22 cellular contexts compared by ENCODE assay signal in genomic region chr7:149724661-149725425, GRCh38. TPM values are rescaled to one million over a fixed set of nuclear protein-coding genes. Genes with fewer than 3 reads are reported as not detected.
DNase-seq lines count a peak whose midpoint lies in the region; ATAC-seq and TF ChIP-seq lines count a peak whose summit lies in the region.
"Had no signal": no experiment of that assay in that cellular context is flagged by ENCODE, and none has a peak within 500 bp of the region (broad histone marks: within the 10 kb centered on the region; RNA-seq: fewer than 3 reads in every experiment).

No MANE protein-coding gene starts in this region.

- TF ChIP-seq CTCF in coronary artery (IDR thresholded peaks at IDR 0.05) = no peak
- TF ChIP-seq CTCF in osteocyte (IDR thresholded peaks at IDR 0.05) = no peak

- peak overlapping the region in 1 of 2 donors; percentile 47 for H3K27ac ChIP-seq in coronary artery
- H3K27ac ChIP-seq: 22Rv1 had no signal

- H3K36me3 Mint-ChIP-seq in osteocyte (ENCODE audit: unreplicated experiment) = peaks cover 34% of the 10 kb centered on the region
- H3K36me3 Mint-ChIP-seq in stimulated activated memory B cell treated with anti-CD40 and anti-IgM and Interleukin-4, amounts not matched to agents 10 μg/mL and 1 μg/mL and 100 μg/mL, for 72 hours = peaks cover 57% of the 10 kb centered on the region

- no peaks in the 10 kb centered on the region for H3K9me3 Mint-ChIP-seq in osteocyte (ENCODE audit: unreplicated experiment)
- no peaks in the 10 kb centered on the region for H3K9me3 Mint-ChIP-seq in stimulated activated memory B cell treated with anti-CD40 and anti-IgM and Interleukin-4, amounts not matched to agents 10 μg/mL and 1 μg/mL and 100 μg/mL, for 72 hours

- no peak for ATAC-seq in stimulated activated memory B cell treated with anti-CD40 and anti-IgM and Interleukin-4, amounts not matched to agents 10 μg/mL and 1 μg/mL and 100 μg/mL, for 72 hours
- ATAC-seq: HepG2 had no signal

- H3K27ac Mint-ChIP-seq in osteocyte (ENCODE audit: unreplicated experiment) = no peak overlapping the region
- H3K27ac Mint-ChIP-seq in stimulated activated memory B cell treated with anti-CD40 and anti-IgM and Interleukin-4, amounts not matched to agents 10 μg/mL and 1 μg/mL and 100 μg/mL, for 72 hours = peak overlapping the region; percentile 46

- no peak overlapping the region for H3K4me3 Mint-ChIP-seq in osteocyte (ENCODE audit: unreplicated experiment)
- H3K4me3 Mint-ChIP-seq in stimulated activated memory B cell treated with anti-CD40 and anti-IgM and Interleukin-4, amounts not matched to agents 10 μg/mL and 1 μg/mL and 100 μg/mL, for 72 hours = no peak overlapping the region
- H3K4me3 Mint-ChIP-seq: CD4-positive, CD25-positive, alpha-beta regulatory T cell had no signal

- peak; percentile 46 for DNase-seq in activated effector memory CD4-positive, alpha-beta T cell treated with anti-CD3 and anti-CD28 coated beads, Interleukin-2, amount 50 U/mL, for 16 hours
- DNase-seq in activated effector memory CD4-positive, alpha-beta T cell treated with Interleukin-2 at 50 U/mL for 16 hours = no peak
- DNase-seq in coronary artery (ENCODE audit: low spot score) (peak; percentile 49), osteocyte (ENCODE audit: extremely low spot score, unreplicated experiment) (peak; percentile 84), SIG-M5 (lab: John Stamatoyannopoulos, UW) (no peak)
- no peak for DNase-seq in stimulated activated CD4-positive, alpha-beta T cell treated with anti-CD3 and anti-CD28 coated beads, Interleukin-2, amount 100 ng/mL, for 24 hours
- DNase-seq in activated CD8-positive, alpha-beta memory T cell treated with anti-CD3 and anti-CD28 coated beads, Interleukin-2, amount 50 U/mL, for 48 hours = no peak
- DNase-seq: AML-193; CD4-positive, CD25-positive, alpha-beta regulatory T cell; COR-L47; HCEC 1CT; KG1; NCI-H1694 treated with DMSO at 0.1 percent for 48 hours; NCI-H2107; NCI-H226; NCI-H524; NCI-H82; OCI-M1; SHP77 had no signal

- H3K4me3 ChIP-seq in coronary artery = no peak overlapping the region

- H3K27me3 Mint-ChIP-seq in osteocyte (ENCODE audit: unreplicated experiment) = no peaks in the 10 kb centered on the region
- no peaks in the 10 kb centered on the region for H3K27me3 Mint-ChIP-seq in stimulated activated memory B cell treated with anti-CD40 and anti-IgM and Interleukin-4, amounts not matched to agents 10 μg/mL and 1 μg/mL and 100 μg/mL, for 72 hours
- H3K27me3 Mint-ChIP-seq: CD4-positive, CD25-positive, alpha-beta regulatory T cell had no signal

- H3K4me1 Mint-ChIP-seq in osteocyte (ENCODE audit: unreplicated experiment) = no peaks in the 10 kb centered on the region
- peaks cover 9% of the 10 kb centered on the region for H3K4me1 Mint-ChIP-seq in stimulated activated memory B cell treated with anti-CD40 and anti-IgM and Interleukin-4, amounts not matched to agents 10 μg/mL and 1 μg/mL and 100 μg/mL, for 72 hours
- H3K4me1 Mint-ChIP-seq: CD4-positive, CD25-positive, alpha-beta regulatory T cell had no signal

RNA-seq across cellular contexts. Expression of gene ZNF467, which starts 48.5 kb away (rescaled TPM):
- total RNA-seq in osteocyte = 3.4 and 4.4 TPM in 2 replicates
- total RNA-seq: HepG2 had no signal

Comparison
In these comparisons a context has a peak if more than half of its experiments do, and no peak if none do; other contexts are left out.
1. DNase-seq: peak in activated effector memory CD4-positive, alpha-beta T cell treated with anti-CD3 and anti-CD28 coated beads, Interleukin-2, amount 50 U/mL, for 16 hours (single experiment), coronary artery (single experiment) and osteocyte (single experiment); none in activated effector memory CD4-positive, alpha-beta T cell treated with Interleukin-2 at 50 U/mL for 16 hours (single experiment), SIG-M5 (single experiment), stimulated activated CD4-positive, alpha-beta T cell treated with anti-CD3 and anti-CD28 coated beads, Interleukin-2, amount 100 ng/mL, for 24 hours (0 of 2) and activated CD8-positive, alpha-beta memory T cell treated with anti-CD3 and anti-CD28 coated beads, Interleukin-2, amount 50 U/mL, for 48 hours (single experiment).